ENCODE assay signal across 8 cellular contexts in the genomic region with DNA sequence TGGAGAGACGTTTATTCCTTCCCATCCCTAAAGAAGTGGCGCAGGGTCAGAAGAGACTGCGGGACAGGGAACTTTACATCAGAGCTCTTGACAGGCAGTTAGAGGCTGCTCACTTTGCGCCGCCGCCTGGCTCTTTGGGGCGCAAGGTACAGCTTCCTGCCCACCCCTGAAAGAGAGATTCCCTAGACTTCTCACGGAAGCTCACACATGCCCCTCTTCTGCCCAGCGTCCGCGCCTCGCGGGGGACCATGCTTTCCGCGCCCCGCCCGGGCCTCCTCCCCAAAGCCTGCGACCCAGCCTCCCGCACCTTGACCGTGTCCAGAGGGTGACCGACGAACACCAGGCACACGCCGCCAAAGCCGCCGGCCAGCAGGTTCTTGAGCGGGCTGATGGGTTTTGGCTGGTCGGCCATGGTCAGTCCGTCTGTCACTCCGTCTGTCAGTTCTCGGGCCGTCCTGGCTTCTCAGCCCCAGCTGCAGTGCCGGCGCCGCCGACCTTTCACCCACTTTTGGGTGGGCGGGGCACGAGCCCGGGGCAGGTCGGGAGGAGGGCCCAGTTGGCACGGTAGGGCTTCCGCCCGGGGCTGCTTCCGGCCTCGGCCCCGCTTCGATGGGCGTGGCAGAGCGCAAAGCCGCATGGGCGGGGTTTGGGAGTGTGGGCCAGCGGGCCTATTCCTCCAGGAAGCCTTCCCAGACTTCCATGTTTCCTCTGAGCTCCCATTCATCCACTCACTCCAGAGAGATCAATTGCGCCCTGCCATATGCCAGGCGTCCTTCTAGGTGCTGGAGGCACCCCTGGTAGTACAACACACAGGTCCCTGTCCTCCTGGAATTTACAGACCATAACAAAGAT. TPM values are rescaled to one million over a fixed set of nuclear protein-coding genes. Genes with fewer than 3 reads are reported as not detected.
DNase-seq lines count a peak whose midpoint lies in the region; ATAC-seq, FAIRE-seq and TF ChIP-seq lines count a peak whose summit lies in the region.

Gene SLC25A20 (minus strand): TSS at position 500 of the 852 bp plus-strand sequence. CDS start 88 bp downstream, at position 412.

- TF ChIP-seq CTCF in endodermal cell (conservative IDR thresholded peaks at IDR 0.05) = no peak

- whole genome bisulfite sequencing in endodermal cell (ENCODE audit: insufficient coverage in 1 of 2, insufficient read length in 1 of 2), 2 experiments = 2 to 3% methylated on average over 24 to 54 of the region's 54 CpGs

- DNase-seq in C1 segment of cervical spinal cord (lab: John Stamatoyannopoulos, UW) (peak in 13 of 14 donors; percentile 15 to 80 (median 51)), GM19239 (ENCODE audit: insufficient read length, low spot score) (peak; percentile 90), endodermal cell (peak; percentile 98), mesenteric fat pad (ENCODE audit: low spot score) (peak; percentile 97)
- peak; percentile 88 for DNase-seq in NK-92 treated with Interleukin-12 subunit alpha and Interleukin-12 subunit beta, amount 100 ng/mL, for 24 hours (lab: John Stamatoyannopoulos, UW)
- DNase-seq in activated CD8-positive, alpha-beta memory T cell treated with anti-CD3 and anti-CD28 coated beads for 48 hours (ENCODE audit: low read depth in 2 of 3, low spot score in 2 of 3) = peak; percentile 76 to 87 (median 77)
- DNase-seq in stimulated activated CD8-positive, alpha-beta memory T cell treated with anti-CD3 and anti-CD28 coated beads, Interleukin-15, amount 100 ng/mL, for 1 hour (ENCODE audit: low read depth) = peak; percentile 78

- peak; percentile 94 for ATAC-seq in HG03442 (IDR thresholded peaks at IDR 0.05; ENCODE audit: unreplicated experiment)

- FAIRE-seq in GM19239 (lab: Jason Lieb, UNC) = peak; percentile 93

- peak within 1 kb of the TSS; percentile 90 for H3K4me3 ChIP-seq in endodermal cell (ENCODE audit: low read length)

- no peaks in the 10 kb centered on the region for H3K27me3 Mint-ChIP-seq in endodermal cell (ENCODE audit: insufficient read depth)

- peak within 1 kb of the TSS; percentile 87 for H3K27ac Mint-ChIP-seq in endodermal cell

- no peaks in the 10 kb centered on the region for H3K9me3 Mint-ChIP-seq in endodermal cell

- H3K27me3 ChIP-seq in endodermal cell (ENCODE audit: control insufficient read depth, insufficient read depth, low read length, poor library complexity, severe bottlenecking) = no peaks in the 10 kb centered on the region

- no peak within 1 kb of the TSS for H3K27ac ChIP-seq in endodermal cell (ENCODE audit: low read depth, low read length)

- H3K36me3 ChIP-seq in endodermal cell (ENCODE audit: control insufficient read depth, insufficient read depth, low read length) = no peaks in the 10 kb centered on the region

- H3K4me3 Mint-ChIP-seq in endodermal cell = peak within 1 kb of the TSS; percentile 89

- peak within 1 kb of the TSS; percentile 25 for H3K9ac ChIP-seq in endodermal cell (ENCODE audit: extremely low read depth, low read length, poor library complexity, severe bottlenecking)

- H3K9me3 ChIP-seq in endodermal cell (ENCODE audit: control insufficient read depth, low read length) = no peaks in the 10 kb centered on the region

- peaks cover 10% of the 10 kb centered on the region for H3K4me1 Mint-ChIP-seq in endodermal cell

- H3K4me1 ChIP-seq in endodermal cell (ENCODE audit: control insufficient read depth, insufficient read depth, low read length) = no peaks in the 10 kb centered on the region

- H3K36me3 Mint-ChIP-seq in endodermal cell (ENCODE audit: low read depth) = no peaks in the 10 kb centered on the region

RNA-seq across cellular contexts. Expression of gene SLC25A20, which starts in this region (rescaled TPM):
- total RNA-seq in endodermal cell (1 to 10 TPM; 5.0 to 6.7 TPM), mesenteric fat pad (46.1 TPM)
- polyA plus RNA-seq in endodermal cell (2013, experiment 1 of 2) = 10.5 TPM
- 8.4 TPM for polyA plus RNA-seq in endodermal cell (2013, experiment 2 of 2)
